Comparison of ENCODE assay signal across 17 cellular contexts in the genomic region with DNA sequence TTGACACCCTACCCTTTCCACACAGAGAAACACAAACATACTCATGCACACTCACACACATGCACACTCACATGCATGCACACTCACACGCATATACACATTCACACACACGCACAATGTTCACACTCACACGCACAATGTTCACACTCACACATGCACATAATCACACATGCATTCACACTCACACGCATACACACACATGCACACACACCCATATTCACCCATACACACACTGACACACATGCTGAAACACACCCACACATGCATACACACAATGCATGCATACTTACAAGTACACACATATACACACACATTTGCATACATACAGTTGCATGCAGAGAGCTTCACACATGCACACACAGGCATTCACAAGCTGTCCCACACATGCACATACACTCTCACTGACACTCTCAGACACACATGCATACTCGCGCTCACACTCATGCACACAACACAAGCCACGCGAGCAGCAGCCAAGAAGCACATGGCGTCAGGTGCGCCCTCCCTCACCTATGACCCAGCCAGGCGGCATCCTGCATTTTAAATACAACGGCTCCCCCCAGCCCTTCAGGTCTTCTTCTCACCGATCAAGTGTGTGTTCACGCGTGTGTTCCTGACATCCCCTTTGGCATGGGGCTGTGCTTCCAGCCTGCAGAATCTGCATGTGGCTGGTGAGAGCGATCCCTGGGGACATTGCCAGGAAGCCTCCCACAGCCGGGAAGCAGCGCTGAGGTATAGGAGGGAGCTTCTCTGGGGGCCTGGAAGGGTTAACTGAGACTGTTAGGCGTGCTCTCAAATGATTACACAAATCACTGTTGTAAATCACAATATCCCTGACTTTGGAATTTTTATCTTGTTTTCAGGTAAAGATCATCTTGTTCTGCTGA.
"Had no signal": no experiment of that assay in that cellular context is flagged by ENCODE, and none has a peak within 500 bp of the region (broad histone marks: within the 10 kb centered on the region; RNA-seq: fewer than 3 reads in every experiment).

No MANE protein-coding gene starts in this region.

- H3K36me3 Mint-ChIP-seq: activated naive CD8-positive, alpha-beta T cell treated with anti-CD3 and anti-CD28 coated beads for 36 hours; natural killer cell treated with Interleukin-12 subunit alpha and Interleukin-12 subunit beta and Interleukin-15 and Interleukin-18, amount 100 ng/mL, for 72 hours had no signal

- H3K9me3 ChIP-seq: body of pancreas, upper lobe of right lung had no signal

- H3K27ac Mint-ChIP-seq: activated CD4-positive, alpha-beta T cell treated with anti-CD3 and anti-CD28 coated beads, Interleukin-2, amount 10 ng/mL, durations not matched to agents 7 days and 5 days; activated naive CD8-positive, alpha-beta T cell treated with anti-CD3 and anti-CD28 coated beads for 36 hours; natural killer cell treated with Interleukin-12 subunit alpha and Interleukin-12 subunit beta and Interleukin-15 and Interleukin-18, amount 100 ng/mL, for 72 hours; stimulated activated naive CD8-positive, alpha-beta T cell treated with anti-CD3 and anti-CD28 coated beads, Interleukin-15, Interleukin-2, amounts not matched to agents 100 ng/mL and 50 ng/mL, for 24 hours; T-helper 17 cell had no signal

- ATAC-seq: body of pancreas; natural killer cell treated with Interleukin-12 subunit alpha and Interleukin-12 subunit beta and Interleukin-15 and Interleukin-18, amount 100 ng/mL, for 72 hours; T-helper 17 cell; upper lobe of right lung had no signal

- H3K36me3 ChIP-seq: upper lobe of right lung had no signal

- H3K9me3 Mint-ChIP-seq: activated CD4-positive, alpha-beta T cell treated with anti-CD3 and anti-CD28 coated beads, Interleukin-2, amount 10 ng/mL, durations not matched to agents 7 days and 5 days; central memory CD8-positive, alpha-beta T cell; natural killer cell treated with Interleukin-12 subunit alpha and Interleukin-12 subunit beta and Interleukin-15 and Interleukin-18, amount 100 ng/mL, for 72 hours; stimulated activated naive CD8-positive, alpha-beta T cell treated with anti-CD3 and anti-CD28 coated beads, Interleukin-15, Interleukin-2, amounts not matched to agents 100 ng/mL and 50 ng/mL, for 24 hours had no signal

- H3K4me1 ChIP-seq: upper lobe of right lung had no signal

- DNase-seq: activated CD4-positive, alpha-beta T cell treated with anti-CD3 and anti-CD28 coated beads, Interleukin-2, amount 10 ng/mL, durations not matched to agents 7 days and 5 days; activated CD8-positive, alpha-beta memory T cell treated with anti-CD3 and anti-CD28 coated beads for 24 hours; activated gamma-delta T cell treated with Interleukin-2 at 50 U/mL for 16 hours; activated naive CD8-positive, alpha-beta T cell treated with anti-CD3 and anti-CD28 coated beads for 36 hours; amygdala; body of pancreas; cortex of kidney; effector CD4-positive, alpha-beta T cell; foreskin fibroblast; hypothalamus; mesenchymal stem cell; nucleus accumbens; T-helper 17 cell; upper lobe of right lung had no signal

- H3K27me3 ChIP-seq: body of pancreas had no signal

- H3K27ac ChIP-seq: body of pancreas, upper lobe of right lung had no signal

- H3K4me3 ChIP-seq: body of pancreas, upper lobe of right lung had no signal

- H3K4me3 Mint-ChIP-seq: activated CD4-positive, alpha-beta T cell treated with anti-CD3 and anti-CD28 coated beads, Interleukin-2, amount 10 ng/mL, durations not matched to agents 7 days and 5 days; activated naive CD8-positive, alpha-beta T cell treated with anti-CD3 and anti-CD28 coated beads for 36 hours; central memory CD8-positive, alpha-beta T cell; natural killer cell treated with Interleukin-12 subunit alpha and Interleukin-12 subunit beta and Interleukin-15 and Interleukin-18, amount 100 ng/mL, for 72 hours; stimulated activated naive CD8-positive, alpha-beta T cell treated with anti-CD3 and anti-CD28 coated beads, Interleukin-15, Interleukin-2, amounts not matched to agents 100 ng/mL and 50 ng/mL, for 24 hours; T-helper 17 cell had no signal

- H3K4me1 Mint-ChIP-seq: activated CD4-positive, alpha-beta T cell treated with anti-CD3 and anti-CD28 coated beads, Interleukin-2, amount 10 ng/mL, durations not matched to agents 7 days and 5 days; activated naive CD8-positive, alpha-beta T cell treated with anti-CD3 and anti-CD28 coated beads for 36 hours; central memory CD8-positive, alpha-beta T cell; T-helper 17 cell had no signal
